ENCODE assay signal across 21 cellular contexts in genomic region chr16:88064011-88064888, GRCh38.
A peak's percentile ranks its signal among the peaks of the same experiment; 100 is the strongest.
DNase-seq lines count a peak whose midpoint lies in the region; ATAC-seq and TF ChIP-seq lines count a peak whose summit lies in the region.
"Had no signal": no experiment of that assay in that cellular context is flagged by ENCODE, and none has a peak within 500 bp of the region (broad histone marks: within the 10 kb centered on the region; RNA-seq: fewer than 3 reads in every experiment).

No MANE protein-coding gene starts in this region.

- no peak for TF ChIP-seq RAD21 in IMR-90 (IDR thresholded peaks at IDR 0.05; ENCODE audit: low read length)

- no peaks in the 10 kb centered on the region; the same call in 1 of the 2 replicates for H4K20me1 ChIP-seq in IMR-90 (ENCODE audit: insufficient read depth, low read length)

- H3K23ac ChIP-seq in IMR-90 (ENCODE audit: low read depth, low read length): 0 out of 2 replicates have a peak overlapping the region, but pooled peaks have one; percentile 36

- peak overlapping the region; percentile 26 for H2AFZ ChIP-seq in IMR-90 (replicated peaks; ENCODE audit: low read length, poor library complexity)
- H2AFZ ChIP-seq: hepatocyte had no signal

- peaks cover 4 to 39% of the 10 kb centered on the region in 2 experiments; a peak in 2 of 4 replicates for H3K79me1 ChIP-seq in IMR-90 (ENCODE audit: low read depth in 1 of 2, low read length in 2 of 2)

- peak; percentile 41 for DNase-seq in AG20443 (ENCODE audit: low spot score)
- peak; percentile 5 for DNase-seq in IMR-90
- no peak for DNase-seq in right atrium auricular region (ENCODE audit: low spot score)
- peak; percentile 43 for DNase-seq in sciatic nerve (ENCODE audit: low spot score)
- DNase-seq in activated T-helper 1 cell treated with anti-CD3 and anti-CD28 coated beads, Interleukin-12 subunit alpha, Interleukin-12 subunit beta, Interleukin-2, Interleukin-4 antibody, amounts not matched to agents 30 ng/mL and 10 ng/mL and 1 ng/mL, durations not matched to agents 14 hours and 24 hours and 36 hours (ENCODE audit: low spot score): no peak
- DNase-seq in Peyer's patch: no peak
- DNase-seq in Kasumi-1 (lab: John Stamatoyannopoulos, UW): no peak
- no peak for DNase-seq in activated naive CD4-positive, alpha-beta T cell treated with anti-CD3 and anti-CD28 coated beads, Interleukin-2, amount 50 U/mL, for 72 hours (ENCODE audit: low spot score in 2 of 2)
- DNase-seq: activated CD4-positive, alpha-beta T cell treated with anti-CD3 and anti-CD28 coated beads, Interleukin-2, amount 50 U/mL, for 1 hour; DND-41; effector memory CD4-positive, alpha-beta T cell; Karpas-422; mesendoderm; natural killer cell; NCI-H1105 treated with DMSO at 0.1 percent for 48 hours; NCI-H2107; stimulated activated CD4-positive, alpha-beta T cell treated with anti-CD3 and anti-CD28 coated beads, Interleukin-4, amount 100 ng/mL, for 24 hours; T-cell had no signal

- peak overlapping the region; percentile 61; the same call in 1 of the 2 replicates for H3K14ac ChIP-seq in IMR-90 (replicated peaks; ENCODE audit: low read depth, low read length)

- no peaks in the 10 kb centered on the region for H3K9me3 ChIP-seq in IMR-90 (ENCODE audit: control insufficient read depth, insufficient read depth, low read length)
- H3K9me3 ChIP-seq in right atrium auricular region: no peaks in the 10 kb centered on the region
- no peaks in the 10 kb centered on the region for H3K9me3 ChIP-seq in Peyer's patch
- H3K9me3 ChIP-seq: prostate gland had no signal

- POLR2A ChIA-PET in IMR-90 (lab: Charles Lee; ENCODE audit: unreplicated experiment): no interaction called here

- H3K4me1 ChIP-seq in IMR-90 (ENCODE audit: control insufficient read depth, insufficient read depth, low read length) (peaks cover 26% of the 10 kb centered on the region), right atrium auricular region (peaks cover 0 to 24% of the 10 kb centered on the region in 2 donors), Peyer's patch (peaks cover 0 to 17% (median 0%) of the 10 kb centered on the region in 4 donors)
- H3K4me1 ChIP-seq: prostate gland had no signal

- intact Hi-C loops in IMR-90 (cut with micrococcal nuclease) (loop anchor here (10.0 kb wide), 1 partner anchor 241 kb away; no protein-coding TSS in a partner anchor), sciatic nerve (cut with DNase I) (no loop called here)
- intact Hi-C loops in activated T-helper 1 cell treated with anti-CD3 and anti-CD28 coated beads, Interleukin-12 subunit alpha, Interleukin-12 subunit beta, Interleukin-2, Interleukin-4 antibody, amounts not matched to agents 30 ng/mL and 10 ng/mL and 1 ng/mL, durations not matched to agents 14 hours and 24 hours and 36 hours (cut with micrococcal nuclease): no loop called here

- TF ChIP-seq POLR2A in IMR-90 (IDR thresholded peaks at IDR 0.05; ENCODE audit: low read depth, low read length) (no peak), Peyer's patch (IDR thresholded peaks at IDR 0.05) (no peak)

- ATAC-seq in IMR-90 (ENCODE audit: low read depth) (no peak), sciatic nerve (no peak)
- no peak for ATAC-seq in activated naive CD4-positive, alpha-beta T cell treated with anti-CD3 and anti-CD28 coated beads, Interleukin-2, amount 50 U/mL, for 72 hours
- ATAC-seq: natural killer cell, T-cell had no signal

- peaks cover 6% of the 10 kb centered on the region; the same call in 1 of the 2 replicates for H3K36me3 ChIP-seq in IMR-90 (ENCODE audit: control insufficient read depth, insufficient read depth, low read length)
- peaks cover 13% of the 10 kb centered on the region for H3K36me3 ChIP-seq in right atrium auricular region
- peaks cover 0 to 25% (median 0%) of the 10 kb centered on the region in 3 donors for H3K36me3 ChIP-seq in Peyer's patch
- H3K36me3 ChIP-seq: prostate gland had no signal

- no peaks in the 10 kb centered on the region for H3K9me3 Mint-ChIP-seq in activated T-helper 1 cell treated with anti-CD3 and anti-CD28 coated beads, Interleukin-12 subunit alpha, Interleukin-12 subunit beta, Interleukin-2, Interleukin-4 antibody, amounts not matched to agents 30 ng/mL and 10 ng/mL and 1 ng/mL, durations not matched to agents 14 hours and 24 hours and 36 hours
- H3K9me3 Mint-ChIP-seq in activated naive CD4-positive, alpha-beta T cell treated with anti-CD3 and anti-CD28 coated beads, Interleukin-2, amount 50 U/mL, for 72 hours: no peaks in the 10 kb centered on the region
- H3K9me3 Mint-ChIP-seq: natural killer cell, T-cell had no signal

- peak overlapping the region; percentile 88; the same call in 2 of the 3 replicates for H2BK15ac ChIP-seq in IMR-90 (ENCODE audit: low read depth, low read length)

- no peak overlapping the region for H3K27ac Mint-ChIP-seq in activated T-helper 1 cell treated with anti-CD3 and anti-CD28 coated beads, Interleukin-12 subunit alpha, Interleukin-12 subunit beta, Interleukin-2, Interleukin-4 antibody, amounts not matched to agents 30 ng/mL and 10 ng/mL and 1 ng/mL, durations not matched to agents 14 hours and 24 hours and 36 hours
- peak overlapping the region in 1 of 2 donors; percentile 72 for H3K27ac Mint-ChIP-seq in activated naive CD4-positive, alpha-beta T cell treated with anti-CD3 and anti-CD28 coated beads, Interleukin-2, amount 50 U/mL, for 72 hours
- H3K27ac Mint-ChIP-seq: natural killer cell, T-cell had no signal

- TF ChIP-seq CTCF in IMR-90 (conservative IDR thresholded peaks at IDR 0.05; ENCODE audit: low read depth, low read length) (no peak), right atrium auricular region (IDR thresholded peaks at IDR 0.05) (no peak), Peyer's patch (IDR thresholded peaks at IDR 0.05) (no peak)

- H3K27ac ChIP-seq in IMR-90 (ENCODE audit: insufficient read depth, low read length): peak overlapping the region; percentile 33; the same call in 1 of the 2 replicates
- H3K27ac ChIP-seq in right atrium auricular region: peak overlapping the region; percentile 72 to 73
- no peak overlapping the region for H3K27ac ChIP-seq in Peyer's patch
- H3K27ac ChIP-seq: prostate gland had no signal

- H3K4me3 ChIP-seq in IMR-90 (ENCODE audit: insufficient read depth, low read depth, low read length) (no peak overlapping the region), right atrium auricular region (no peak overlapping the region), Peyer's patch (no peak overlapping the region)
- H3K4me3 ChIP-seq: hepatocyte, prostate gland, smooth muscle cell had no signal

- dilution Hi-C loops in IMR-90 (cut with HindIII; ENCODE audit: low sequenced_read_pairs, unreplicated experiment): no loop called here

- H4K8ac ChIP-seq in IMR-90 (ENCODE audit: low read depth in 2 of 2, low read length in 2 of 2): peak overlapping the region in 1 of 2 experiments; percentile 44; a peak in 3 of 4 replicates

- H3K56ac ChIP-seq in IMR-90 (ENCODE audit: extremely low read depth, insufficient read depth, low read length): no peak overlapping the region

- H2BK20ac ChIP-seq in IMR-90 (ENCODE audit: low read depth, low read length): 0 out of 2 replicates have a peak overlapping the region, but pooled peaks have one; percentile 88

- H3K4me2 ChIP-seq in IMR-90 (ENCODE audit: low read depth, low read length): no peak overlapping the region
- H3K4me2 ChIP-seq: hepatocyte had no signal

- peak overlapping the region; percentile 57 for H4K91ac ChIP-seq in IMR-90 (ENCODE audit: insufficient read depth, low read depth, low read length)

- no peaks in the 10 kb centered on the region for H3K36me3 Mint-ChIP-seq in activated T-helper 1 cell treated with anti-CD3 and anti-CD28 coated beads, Interleukin-12 subunit alpha, Interleukin-12 subunit beta, Interleukin-2, Interleukin-4 antibody, amounts not matched to agents 30 ng/mL and 10 ng/mL and 1 ng/mL, durations not matched to agents 14 hours and 24 hours and 36 hours (ENCODE audit: low read depth)
- H3K36me3 Mint-ChIP-seq in activated naive CD4-positive, alpha-beta T cell treated with anti-CD3 and anti-CD28 coated beads, Interleukin-2, amount 50 U/mL, for 72 hours: no peaks in the 10 kb centered on the region
- H3K36me3 Mint-ChIP-seq: natural killer cell had no signal

- H3K4me1 Mint-ChIP-seq in activated T-helper 1 cell treated with anti-CD3 and anti-CD28 coated beads, Interleukin-12 subunit alpha, Interleukin-12 subunit beta, Interleukin-2, Interleukin-4 antibody, amounts not matched to agents 30 ng/mL and 10 ng/mL and 1 ng/mL, durations not matched to agents 14 hours and 24 hours and 36 hours (ENCODE audit: low read depth): no peaks in the 10 kb centered on the region

- no peak overlapping the region for H3K4me3 Mint-ChIP-seq in activated T-helper 1 cell treated with anti-CD3 and anti-CD28 coated beads, Interleukin-12 subunit alpha, Interleukin-12 subunit beta, Interleukin-2, Interleukin-4 antibody, amounts not matched to agents 30 ng/mL and 10 ng/mL and 1 ng/mL, durations not matched to agents 14 hours and 24 hours and 36 hours
- H3K4me3 Mint-ChIP-seq: natural killer cell, T-cell had no signal

- in situ Hi-C loops in IMR-90 (cut with MboI; ENCODE audit: low sequenced_read_pairs): no loop called here

- H2AK5ac ChIP-seq in IMR-90 (ENCODE audit: low read depth, low read length): peak overlapping the region; percentile 86

- H3K27me3 Mint-ChIP-seq in activated T-helper 1 cell treated with anti-CD3 and anti-CD28 coated beads, Interleukin-12 subunit alpha, Interleukin-12 subunit beta, Interleukin-2, Interleukin-4 antibody, amounts not matched to agents 30 ng/mL and 10 ng/mL and 1 ng/mL, durations not matched to agents 14 hours and 24 hours and 36 hours (ENCODE audit: insufficient read depth): no peaks in the 10 kb centered on the region
- H3K27me3 Mint-ChIP-seq: T-cell had no signal

- BruUV-seq in IMR-90 (replicated peaks; lab: Mats Ljungman, UMichigan): no TSS peak

- no peak overlapping the region for H2BK5ac ChIP-seq in IMR-90 (ENCODE audit: low read depth, low read length, poor library complexity, severe bottlenecking)

- peaks cover 19% of the 10 kb centered on the region for H3K9me1 ChIP-seq in IMR-90 (ENCODE audit: insufficient read depth, low read length)

- H3K18ac ChIP-seq in IMR-90 (ENCODE audit: low read depth, low read length): peak overlapping the region; percentile 32; the same call in 1 of the 2 replicates

- H2AK9ac ChIP-seq in IMR-90 (replicated peaks; ENCODE audit: low read depth, low read length, poor library complexity): peak overlapping the region; percentile 52

- H3K27me3 ChIP-seq in IMR-90 (ENCODE audit: control insufficient read depth, insufficient read depth, low read length) (no peaks in the 10 kb centered on the region), right atrium auricular region (no peaks in the 10 kb centered on the region), Peyer's patch (no peaks in the 10 kb centered on the region)
- H3K27me3 ChIP-seq: hepatocyte had no signal

- H3K9ac ChIP-seq in IMR-90 (ENCODE audit: low read depth, low read length): no peak overlapping the region

- peak overlapping the region; percentile 42 for H4K5ac ChIP-seq in IMR-90 (ENCODE audit: low read depth, low read length)

- peak overlapping the region; percentile 93; the same call in 1 of the 2 replicates for H2BK120ac ChIP-seq in IMR-90 (ENCODE audit: low read depth, low read length)

- CTCF ChIA-PET in IMR-90 (lab: Yijun Ruan, JAX): no interaction called here

- peak overlapping the region; percentile 83 for H3K4ac ChIP-seq in IMR-90 (ENCODE audit: low read depth, low read length)

- 94% methylated on average over 3 of the region's 31 CpGs; no CpG with 5 or more reads in 1 of the 2 experiments for WGBS in IMR-90 (ENCODE audit: extremely low coverage in 2 of 2, insufficient read length in 1 of 2), 2 experiments

Comparison
In these comparisons a context has a peak if more than half of its experiments do, and no peak if none do; other contexts are left out.
1. DNase-seq: peak in AG20443 (single experiment), IMR-90 (single experiment) and sciatic nerve (single experiment); none in right atrium auricular region (single experiment), activated T-helper 1 cell treated with anti-CD3 and anti-CD28 coated beads, Interleukin-12 subunit alpha, Interleukin-12 subunit beta, Interleukin-2, Interleukin-4 antibody, amounts not matched to agents 30 ng/mL and 10 ng/mL and 1 ng/mL, durations not matched to agents 14 hours and 24 hours and 36 hours (single experiment), Peyer's patch (0 of 3), Kasumi-1 (0 of 2) and activated naive CD4-positive, alpha-beta T cell treated with anti-CD3 and anti-CD28 coated beads, Interleukin-2, amount 50 U/mL, for 72 hours (0 of 2).
2. H3K27ac ChIP-seq: peak in IMR-90 (single experiment) and right atrium auricular region (2 of 2); none in Peyer's patch (0 of 4).